ENCODE assay signal across 8 cellular contexts in genomic region chr5:36606052-36606436, GRCh38. TPM values are rescaled to one million over a fixed set of nuclear protein-coding genes. Genes with fewer than 3 reads are reported as not detected.
A peak's percentile ranks its signal among the peaks of the same experiment; 100 is the strongest.
DNase-seq lines count a peak whose midpoint lies in the region; ATAC-seq and TF ChIP-seq lines count a peak whose summit lies in the region.

No MANE protein-coding gene starts in this region.

- peak overlapping the region; percentile 32 for H3K4me3 ChIP-seq in CD8-positive, alpha-beta T cell (ENCODE audit: low read depth, low read length)
- H3K4me3 ChIP-seq in PC-3 (ENCODE audit: low read length) (peak overlapping the region; percentile 85), epithelial cell of proximal tubule (ENCODE audit: low read depth, low read length) (peak overlapping the region; percentile 62)

- peaks cover 5% of the 10 kb centered on the region for H3K27me3 ChIP-seq in CD8-positive, alpha-beta T cell (ENCODE audit: insufficient read depth, low read length)
- H3K27me3 ChIP-seq in PC-3 (ENCODE audit: low read length): peaks cover 26% of the 10 kb centered on the region

- no peak overlapping the region for H3K27ac Mint-ChIP-seq in CD8-positive, alpha-beta T cell

- H3K4me1 Mint-ChIP-seq in CD8-positive, alpha-beta T cell (ENCODE audit: low read depth): peaks cover 22% of the 10 kb centered on the region

- intact Hi-C loops in CD8-positive, alpha-beta T cell (cut with DNase I, micrococcal nuclease): no loop called here
- intact Hi-C loops in PC-3 (cut with micrococcal nuclease): loop anchor here (1.0 to 5.0 kb wide), 4 partner anchors 51 to 194 kb away; no protein-coding TSS in a partner anchor

- peaks cover 13% of the 10 kb centered on the region for H3K4me1 ChIP-seq in CD8-positive, alpha-beta T cell (ENCODE audit: insufficient read depth, low read length)
- peaks cover 15% of the 10 kb centered on the region for H3K4me1 ChIP-seq in PC-3 (ENCODE audit: insufficient read depth, low read length)

- no peak for TF ChIP-seq CTCF in CD8-positive, alpha-beta T cell (IDR thresholded peaks at IDR 0.05)
- TF ChIP-seq CTCF in PC-3 (conservative IDR thresholded peaks at IDR 0.05; ENCODE audit: low read depth, low read length) (no peak), epithelial cell of proximal tubule (conservative IDR thresholded peaks at IDR 0.05; ENCODE audit: low read depth, low read length) (no peak), omental fat pad (IDR thresholded peaks at IDR 0.05) (no peak)

- H2AFZ ChIP-seq in PC-3 (ENCODE audit: low read length): peak overlapping the region; percentile 87

- H3K27me3 Mint-ChIP-seq in CD8-positive, alpha-beta T cell (ENCODE audit: low read depth): peaks cover 47% of the 10 kb centered on the region

- H3K36me3 ChIP-seq in CD8-positive, alpha-beta T cell (ENCODE audit: insufficient read depth, low read length): no peaks in the 10 kb centered on the region
- 0 out of 2 replicates have a peak, but pooled peaks cover 6% of the 10 kb centered on the region for H3K36me3 ChIP-seq in PC-3 (ENCODE audit: low read depth, low read length)

- H4K20me1 ChIP-seq in PC-3 (ENCODE audit: low read length): no peaks in the 10 kb centered on the region

- CTCF ChIA-PET in CD8-positive, alpha-beta T cell (lab: Charles Lee): no interaction called here
- CTCF ChIA-PET in PC-3 (lab: Charles Lee): interaction anchor here (0.6 kb wide), 1 partner anchor 10 kb away, joined by 3 read pairs; no protein-coding TSS in a partner anchor

- no TSS peak for BruUV-seq in PC-3 (replicated peaks; lab: Mats Ljungman, UMichigan)

- H3K4me2 ChIP-seq in PC-3 (ENCODE audit: low read length): peak overlapping the region; percentile 87

- H3K9me3 ChIP-seq in CD8-positive, alpha-beta T cell (ENCODE audit: low read length): no peaks in the 10 kb centered on the region
- no peaks in the 10 kb centered on the region for H3K9me3 ChIP-seq in PC-3 (ENCODE audit: low read length)

- H3K9me3 Mint-ChIP-seq in CD8-positive, alpha-beta T cell: no peaks in the 10 kb centered on the region

- H3K36me3 Mint-ChIP-seq in CD8-positive, alpha-beta T cell: no peaks in the 10 kb centered on the region

- peak overlapping the region; percentile 42 for H3K4me3 Mint-ChIP-seq in CD8-positive, alpha-beta T cell

- POLR2A ChIA-PET in CD8-positive, alpha-beta T cell (lab: Charles Lee): no interaction called here
- POLR2A ChIA-PET in PC-3 (lab: Charles Lee; ENCODE audit: unreplicated experiment): no interaction called here

- peak overlapping the region; percentile 67 for H3K9ac ChIP-seq in PC-3 (ENCODE audit: low read length)

- H3K79me2 ChIP-seq in PC-3 (ENCODE audit: low read length): peaks cover 27% of the 10 kb centered on the region

- no peak overlapping the region for H3K27ac ChIP-seq in CD8-positive, alpha-beta T cell (ENCODE audit: low read depth, low read length)
- peak overlapping the region; percentile 66; the same call in 1 of the 2 replicates for H3K27ac ChIP-seq in PC-3 (ENCODE audit: low read length)

- DNase-seq in CD8-positive, alpha-beta T cell: no peak
- DNase-seq in PC-3 (no peak), epithelial cell of proximal tubule (ENCODE audit: low read depth) (no peak), omental fat pad (ENCODE audit: low spot score) (no peak), islet precursor cell (no peak)

- no peaks in the 10 kb centered on the region for H3K9me2 ChIP-seq in PC-3 (replicated peaks; ENCODE audit: low read length)

- ATAC-seq in CD8-positive, alpha-beta T cell: no peak
- peak; percentile 15; the same call in 1 of the 2 replicates for ATAC-seq in PC-3
- peak; percentile 8 for ATAC-seq in omental fat pad (ENCODE audit: low FRiP score)
- no peak for ATAC-seq in GM21381 (IDR thresholded peaks at IDR 0.05; ENCODE audit: unreplicated experiment)
- ATAC-seq in HG03175 (IDR thresholded peaks at IDR 0.05; ENCODE audit: unreplicated experiment): no peak
- ATAC-seq in GM21515 (IDR thresholded peaks at IDR 0.05; ENCODE audit: unreplicated experiment): no peak

- no peaks in the 10 kb centered on the region for H3F3A ChIP-seq in PC-3 (ENCODE audit: low read length, unreplicated experiment)

RNA-seq across cellular contexts. Expression of gene SLC1A3, which starts 0.4 kb away (rescaled TPM):
- not detected for total RNA-seq in CD8-positive, alpha-beta T cell
- 23.2 and 24.7 TPM in 2 replicates for total RNA-seq in PC-3 (2014; rRNA removed)
- 1.3 and 1.7 TPM in 2 replicates for total RNA-seq in epithelial cell of proximal tubule
- 100 to 1,000 TPM in 3 of 4 donors, 10 to 100 TPM in 1; 71.1 to 215 (median 161) TPM for total RNA-seq in omental fat pad

Comparison
In these comparisons a context has a peak if more than half of its experiments do, and no peak if none do; other contexts are left out.
1. ATAC-seq: peak in PC-3 (single experiment) and omental fat pad (single experiment); none in CD8-positive, alpha-beta T cell (single experiment), GM21381 (single experiment), HG03175 (single experiment) and GM21515 (single experiment).
2. H3K4me3 ChIP-seq: peak in every context shown above with its lines; median percentile 85 in PC-3; 62 in epithelial cell of proximal tubule; 32 in CD8-positive, alpha-beta T cell.